Comparison of ENCODE assay signal across 1 cellular context in the genomic region with DNA sequence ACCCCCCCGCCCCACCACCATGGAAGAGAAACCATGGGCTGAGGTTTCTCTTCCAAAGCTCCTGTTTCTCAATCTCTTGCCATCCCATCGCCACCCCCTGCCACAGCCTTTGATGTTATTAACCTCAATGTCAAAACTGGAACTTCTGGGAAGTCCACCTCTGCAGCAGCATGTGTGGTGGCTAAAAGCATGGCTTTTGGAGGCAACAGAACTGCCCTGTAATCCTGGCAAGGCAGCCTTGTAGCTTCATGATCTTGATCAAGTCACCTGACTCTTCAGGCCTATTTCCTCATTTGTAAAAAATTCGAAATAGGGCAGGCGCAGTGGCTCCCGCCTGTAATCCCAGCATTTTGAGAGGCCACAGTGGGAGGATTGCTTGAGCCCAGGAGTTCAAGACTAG.
TF ChIP-seq lines count a peak whose summit lies in the region.

No MANE protein-coding gene starts in this region.

TF ChIP-seq in K562, 482 proteins besides CTCF, POLR2A, EP300 and RAD21 (continued from another document and continues in another):
- TF ChIP-seq, protein P1, sequence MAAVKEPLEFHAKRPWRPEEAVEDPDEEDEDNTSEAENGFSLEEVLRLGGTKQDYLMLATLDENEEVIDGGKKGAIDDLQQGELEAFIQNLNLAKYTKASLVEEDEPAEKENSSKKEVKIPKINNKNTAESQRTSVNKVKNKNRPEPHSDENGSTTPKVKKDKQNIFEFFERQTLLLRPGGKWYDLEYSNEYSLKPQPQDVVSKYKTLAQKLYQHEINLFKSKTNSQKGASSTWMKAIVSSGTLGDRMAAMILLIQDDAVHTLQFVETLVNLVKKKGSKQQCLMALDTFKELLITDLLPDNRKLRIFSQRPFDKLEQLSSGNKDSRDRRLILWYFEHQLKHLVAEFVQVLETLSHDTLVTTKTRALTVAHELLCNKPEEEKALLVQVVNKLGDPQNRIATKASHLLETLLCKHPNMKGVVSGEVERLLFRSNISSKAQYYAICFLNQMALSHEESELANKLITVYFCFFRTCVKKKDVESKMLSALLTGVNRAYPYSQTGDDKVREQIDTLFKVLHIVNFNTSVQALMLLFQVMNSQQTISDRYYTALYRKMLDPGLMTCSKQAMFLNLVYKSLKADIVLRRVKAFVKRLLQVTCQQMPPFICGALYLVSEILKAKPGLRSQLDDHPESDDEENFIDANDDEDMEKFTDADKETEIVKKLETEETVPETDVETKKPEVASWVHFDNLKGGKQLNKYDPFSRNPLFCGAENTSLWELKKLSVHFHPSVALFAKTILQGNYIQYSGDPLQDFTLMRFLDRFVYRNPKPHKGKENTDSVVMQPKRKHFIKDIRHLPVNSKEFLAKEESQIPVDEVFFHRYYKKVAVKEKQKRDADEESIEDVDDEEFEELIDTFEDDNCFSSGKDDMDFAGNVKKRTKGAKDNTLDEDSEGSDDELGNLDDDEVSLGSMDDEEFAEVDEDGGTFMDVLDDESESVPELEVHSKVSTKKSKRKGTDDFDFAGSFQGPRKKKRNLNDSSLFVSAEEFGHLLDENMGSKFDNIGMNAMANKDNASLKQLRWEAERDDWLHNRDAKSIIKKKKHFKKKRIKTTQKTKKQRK (IDR thresholded peaks at IDR 0.05; ENCODE audit: borderline replicate concordance, low read depth, low read length): no peak
- TF ChIP-seq HDAC6 (IDR thresholded peaks at IDR 0.05; ENCODE audit: low read depth, low read length) (no peak), MED1 (CRISPR knock-in tag; IDR thresholded peaks at IDR 0.05; ENCODE audit: borderline replicate concordance) (no peak), U2AF1 (optimal IDR thresholded peaks at IDR 0.05; ENCODE audit: low read depth, low read length) (no peak), ZNF174 (CRISPR knock-in tag; IDR thresholded peaks at IDR 0.05) (no peak), ZBTB1 (CRISPR knock-in tag; IDR thresholded peaks at IDR 0.05; ENCODE audit: borderline replicate concordance, low read depth) (no peak), ZNF696 (CRISPR knock-in tag; conservative IDR thresholded peaks at IDR 0.05) (no peak), LARP7 (IDR thresholded peaks at IDR 0.05) (no peak), DMBX1 (CRISPR knock-in tag; IDR thresholded peaks at IDR 0.05; ENCODE audit: borderline replicate concordance) (no peak), TCF7 (IDR thresholded peaks at IDR 0.05; ENCODE audit: borderline replicate concordance) (no peak), TFAP4 (CRISPR knock-in tag; IDR thresholded peaks at IDR 0.05; ENCODE audit: borderline replicate concordance) (no peak), RAD51 (IDR thresholded peaks at IDR 0.05; ENCODE audit: borderline replicate concordance, low read depth) (0 out of 2 replicates have a peak, but pooled peaks have one; percentile 58), ZNF41 (CRISPR knock-in tag; conservative IDR thresholded peaks at IDR 0.05) (no peak), ZSCAN29 (IDR thresholded peaks at IDR 0.05) (no peak), ZNF76 (CRISPR knock-in tag; IDR thresholded peaks at IDR 0.05; ENCODE audit: borderline replicate concordance) (no peak), MYC (IDR thresholded peaks at IDR 0.05; ENCODE audit: low read depth, low read length) (0 out of 2 replicates have a peak, but pooled peaks have one; percentile 28), MYC (CRISPR knock-in tag; IDR thresholded peaks at IDR 0.05; ENCODE audit: borderline replicate concordance, low read depth) (no peak), C11orf30 (IDR thresholded peaks at IDR 0.05; ENCODE audit: low read depth) (no peak), NR2C1 (IDR thresholded peaks at IDR 0.05) (no peak), NR2C1 (tag; IDR thresholded peaks at IDR 0.05) (no peak), ZNF592 (IDR thresholded peaks at IDR 0.05) (0 out of 2 replicates have a peak, but pooled peaks have one; percentile 38), ZNF324 (CRISPR knock-in tag; IDR thresholded peaks at IDR 0.05) (no peak), TSHZ1 (CRISPR knock-in tag; IDR thresholded peaks at IDR 0.05) (no peak), ZNF507 (tag; conservative IDR thresholded peaks at IDR 0.05) (no peak), OTX1 (CRISPR knock-in tag; IDR thresholded peaks at IDR 0.05) (no peak)
- TF ChIP-seq, protein P2, sequence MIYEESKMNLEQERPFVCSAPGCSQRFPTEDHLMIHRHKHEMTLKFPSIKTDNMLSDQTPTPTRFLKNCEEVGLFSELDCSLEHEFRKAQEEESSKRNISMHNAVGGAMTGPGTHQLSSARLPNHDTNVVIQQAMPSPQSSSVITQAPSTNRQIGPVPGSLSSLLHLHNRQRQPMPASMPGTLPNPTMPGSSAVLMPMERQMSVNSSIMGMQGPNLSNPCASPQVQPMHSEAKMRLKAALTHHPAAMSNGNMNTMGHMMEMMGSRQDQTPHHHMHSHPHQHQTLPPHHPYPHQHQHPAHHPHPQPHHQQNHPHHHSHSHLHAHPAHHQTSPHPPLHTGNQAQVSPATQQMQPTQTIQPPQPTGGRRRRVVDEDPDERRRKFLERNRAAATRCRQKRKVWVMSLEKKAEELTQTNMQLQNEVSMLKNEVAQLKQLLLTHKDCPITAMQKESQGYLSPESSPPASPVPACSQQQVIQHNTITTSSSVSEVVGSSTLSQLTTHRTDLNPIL (CRISPR knock-in tag; IDR thresholded peaks at IDR 0.05): no peak
- TF ChIP-seq, protein P3, sequence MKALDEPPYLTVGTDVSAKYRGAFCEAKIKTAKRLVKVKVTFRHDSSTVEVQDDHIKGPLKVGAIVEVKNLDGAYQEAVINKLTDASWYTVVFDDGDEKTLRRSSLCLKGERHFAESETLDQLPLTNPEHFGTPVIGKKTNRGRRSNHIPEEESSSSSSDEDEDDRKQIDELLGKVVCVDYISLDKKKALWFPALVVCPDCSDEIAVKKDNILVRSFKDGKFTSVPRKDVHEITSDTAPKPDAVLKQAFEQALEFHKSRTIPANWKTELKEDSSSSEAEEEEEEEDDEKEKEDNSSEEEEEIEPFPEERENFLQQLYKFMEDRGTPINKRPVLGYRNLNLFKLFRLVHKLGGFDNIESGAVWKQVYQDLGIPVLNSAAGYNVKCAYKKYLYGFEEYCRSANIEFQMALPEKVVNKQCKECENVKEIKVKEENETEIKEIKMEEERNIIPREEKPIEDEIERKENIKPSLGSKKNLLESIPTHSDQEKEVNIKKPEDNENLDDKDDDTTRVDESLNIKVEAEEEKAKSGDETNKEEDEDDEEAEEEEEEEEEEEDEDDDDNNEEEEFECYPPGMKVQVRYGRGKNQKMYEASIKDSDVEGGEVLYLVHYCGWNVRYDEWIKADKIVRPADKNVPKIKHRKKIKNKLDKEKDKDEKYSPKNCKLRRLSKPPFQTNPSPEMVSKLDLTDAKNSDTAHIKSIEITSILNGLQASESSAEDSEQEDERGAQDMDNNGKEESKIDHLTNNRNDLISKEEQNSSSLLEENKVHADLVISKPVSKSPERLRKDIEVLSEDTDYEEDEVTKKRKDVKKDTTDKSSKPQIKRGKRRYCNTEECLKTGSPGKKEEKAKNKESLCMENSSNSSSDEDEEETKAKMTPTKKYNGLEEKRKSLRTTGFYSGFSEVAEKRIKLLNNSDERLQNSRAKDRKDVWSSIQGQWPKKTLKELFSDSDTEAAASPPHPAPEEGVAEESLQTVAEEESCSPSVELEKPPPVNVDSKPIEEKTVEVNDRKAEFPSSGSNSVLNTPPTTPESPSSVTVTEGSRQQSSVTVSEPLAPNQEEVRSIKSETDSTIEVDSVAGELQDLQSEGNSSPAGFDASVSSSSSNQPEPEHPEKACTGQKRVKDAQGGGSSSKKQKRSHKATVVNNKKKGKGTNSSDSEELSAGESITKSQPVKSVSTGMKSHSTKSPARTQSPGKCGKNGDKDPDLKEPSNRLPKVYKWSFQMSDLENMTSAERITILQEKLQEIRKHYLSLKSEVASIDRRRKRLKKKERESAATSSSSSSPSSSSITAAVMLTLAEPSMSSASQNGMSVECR (CRISPR knock-in tag; IDR thresholded peaks at IDR 0.05): no peak
- TF ChIP-seq, protein P4, sequence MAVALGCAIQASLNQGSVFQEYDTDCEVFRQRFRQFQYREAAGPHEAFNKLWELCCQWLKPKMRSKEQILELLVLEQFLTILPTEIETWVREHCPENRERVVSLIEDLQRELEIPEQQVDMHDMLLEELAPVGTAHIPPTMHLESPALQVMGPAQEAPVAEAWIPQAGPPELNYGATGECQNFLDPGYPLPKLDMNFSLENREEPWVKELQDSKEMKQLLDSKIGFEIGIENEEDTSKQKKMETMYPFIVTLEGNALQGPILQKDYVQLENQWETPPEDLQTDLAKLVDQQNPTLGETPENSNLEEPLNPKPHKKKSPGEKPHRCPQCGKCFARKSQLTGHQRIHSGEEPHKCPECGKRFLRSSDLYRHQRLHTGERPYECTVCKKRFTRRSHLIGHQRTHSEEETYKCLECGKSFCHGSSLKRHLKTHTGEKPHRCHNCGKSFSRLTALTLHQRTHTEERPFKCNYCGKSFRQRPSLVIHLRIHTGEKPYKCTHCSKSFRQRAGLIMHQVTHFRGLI (CRISPR knock-in tag; IDR thresholded peaks at IDR 0.05): no peak
